9 cellular contexts compared by ENCODE assay signal in the genomic region with DNA sequence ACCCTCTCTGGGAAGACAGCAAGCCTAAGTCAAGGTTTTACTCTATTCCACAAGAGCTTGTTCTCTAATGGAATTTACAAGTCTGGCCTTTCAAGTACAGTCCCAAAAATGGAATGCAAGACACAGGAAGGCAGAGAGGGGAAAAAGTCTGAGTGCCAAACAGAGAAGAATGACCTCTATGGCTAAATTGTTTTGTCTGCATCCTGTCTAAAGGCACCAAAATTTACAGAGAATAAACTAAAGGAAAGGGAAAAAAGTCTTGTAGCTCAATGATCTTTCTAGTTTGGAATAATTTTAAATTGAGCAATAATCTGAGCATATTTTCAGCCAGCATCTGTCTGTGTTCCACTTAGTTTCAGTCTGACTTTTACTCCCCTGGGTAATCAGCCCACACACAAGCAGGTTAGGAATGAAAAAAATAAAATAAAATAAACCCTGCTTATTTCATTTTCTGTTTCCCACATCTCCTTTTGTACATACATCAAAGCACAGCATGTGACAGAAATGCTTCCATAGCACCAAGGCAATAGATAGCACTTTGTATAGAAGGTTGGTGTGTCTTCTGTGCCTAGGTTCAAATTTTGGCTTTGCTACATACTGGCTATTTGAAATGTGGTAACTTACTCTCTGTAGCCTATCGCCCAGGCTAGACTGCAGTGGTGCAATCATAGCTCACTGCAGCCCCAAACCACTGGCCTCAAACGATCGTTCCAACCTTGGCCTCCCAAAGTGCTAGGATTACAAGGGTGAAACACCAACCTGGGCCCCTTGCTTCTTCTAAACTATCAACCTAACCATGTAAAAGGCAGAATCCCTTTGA.
DNase-seq lines count a peak whose midpoint lies in the region; ATAC-seq and TF ChIP-seq lines count a peak whose summit lies in the region.
"Had no signal": no experiment of that assay in that cellular context is flagged by ENCODE, and none has a peak within 500 bp of the region (broad histone marks: within the 10 kb centered on the region; RNA-seq: fewer than 3 reads in every experiment).

No MANE protein-coding gene starts in this region.

- H3K27ac ChIP-seq in cardiac muscle cell (peak overlapping the region; percentile 72), upper lobe of right lung (no peak overlapping the region)

- peak; percentile 53 for ATAC-seq in GM19463 (IDR thresholded peaks at IDR 0.05; ENCODE audit: unreplicated experiment)
- ATAC-seq in HG03558 (IDR thresholded peaks at IDR 0.05; ENCODE audit: extremely low read depth, unreplicated experiment): peak; percentile 47
- ATAC-seq in upper lobe of right lung: peak; percentile 27
- ATAC-seq: T-cell had no signal

- H3K4me1 ChIP-seq in cardiac muscle cell (ENCODE audit: low read depth): peaks cover 37% of the 10 kb centered on the region
- no peaks in the 10 kb centered on the region for H3K4me1 ChIP-seq in upper lobe of right lung

- peaks cover 4% of the 10 kb centered on the region for H3K36me3 ChIP-seq in cardiac muscle cell
- H3K36me3 ChIP-seq in upper lobe of right lung: no peaks in the 10 kb centered on the region

- DNase-seq in cardiac muscle cell (ENCODE audit: low read depth in 1 of 2, low spot score in 1 of 2) (peak; percentile 34 to 36), upper lobe of right lung (no peak), HPDE6-E6E7 (ENCODE audit: extremely low spot score) (no peak), T-helper 2 cell (no peak)
- DNase-seq in activated CD4-positive, alpha-beta T cell treated with anti-CD3 and anti-CD28 coated beads for 1 hour: no peak
- DNase-seq: NCI-H2107, T-cell had no signal

- H3K27me3 ChIP-seq in cardiac muscle cell: no peaks in the 10 kb centered on the region
- H3K27me3 ChIP-seq in upper lobe of right lung: no peaks in the 10 kb centered on the region

- TF ChIP-seq CTCF in cardiac muscle cell (IDR thresholded peaks at IDR 0.05; ENCODE audit: low read depth, low read length) (no peak), upper lobe of right lung (IDR thresholded peaks at IDR 0.05) (no peak)

- H3K4me3 ChIP-seq in cardiac muscle cell: no peak overlapping the region
- no peak overlapping the region for H3K4me3 ChIP-seq in upper lobe of right lung

- intact Hi-C loops in upper lobe of right lung (cut with DNase I): no loop called here

- H3K9me3 ChIP-seq in cardiac muscle cell (ENCODE audit: low read depth): no peaks in the 10 kb centered on the region
- H3K9me3 ChIP-seq in upper lobe of right lung: no peaks in the 10 kb centered on the region

Comparison
In these comparisons a context has a peak if more than half of its experiments do, and no peak if none do; other contexts are left out.
1. DNase-seq: peak in cardiac muscle cell (2 of 2); none in upper lobe of right lung (single experiment), activated CD4-positive, alpha-beta T cell treated with anti-CD3 and anti-CD28 coated beads for 1 hour (single experiment), HPDE6-E6E7 (single experiment) and T-helper 2 cell (0 of 5).
2. Peak in every context shown above with its lines, with median percentiles within 50 percentile points of each other: ATAC-seq.